Comparison of ENCODE assay signal across 22 cellular contexts in the genomic region with DNA sequence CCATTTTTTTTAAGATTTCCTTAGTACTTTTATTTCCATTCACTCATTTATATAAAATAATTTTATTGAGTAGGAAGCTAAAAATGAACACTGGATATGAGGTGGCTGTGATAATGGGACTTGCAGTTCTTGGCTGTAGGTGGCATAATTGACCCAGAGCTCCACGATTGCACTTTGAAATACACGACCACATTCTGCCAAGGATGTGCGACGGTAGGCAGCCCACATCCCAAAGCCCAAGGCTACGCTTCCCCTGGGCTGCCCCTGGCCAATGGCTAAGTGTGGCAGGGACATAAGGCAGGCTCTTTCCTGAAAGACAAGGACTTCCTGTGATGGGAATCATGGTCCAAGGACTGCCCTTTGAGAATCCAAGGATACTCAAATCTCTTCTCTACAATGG. TPM values are rescaled to one million over a fixed set of nuclear protein-coding genes. Genes with fewer than 3 reads are reported as not detected.
DNase-seq lines count a peak whose midpoint lies in the region; ATAC-seq and TF ChIP-seq lines count a peak whose summit lies in the region.
"Had no signal": no experiment of that assay in that cellular context is flagged by ENCODE, and none has a peak within 500 bp of the region (broad histone marks: within the 10 kb centered on the region; RNA-seq: fewer than 3 reads in every experiment).

No MANE protein-coding gene starts in this region.

- H3F3A ChIP-seq in OCI-LY1 (ENCODE audit: insufficient read depth, low read length) = no peaks in the 10 kb centered on the region

- no peak overlapping the region for H3K4me2 ChIP-seq in OCI-LY1 (ENCODE audit: low read length)

- no peaks in the 10 kb centered on the region for H4K20me1 ChIP-seq in OCI-LY1 (ENCODE audit: insufficient read depth, low read length)

- no peaks in the 10 kb centered on the region for H3K79me2 ChIP-seq in OCI-LY1 (ENCODE audit: insufficient read depth, low read length)

- no peaks in the 10 kb centered on the region for H3K9me3 ChIP-seq in heart left ventricle
- no peaks in the 10 kb centered on the region for H3K9me3 ChIP-seq in OCI-LY1 (ENCODE audit: low read length)
- no peaks in the 10 kb centered on the region for H3K9me3 ChIP-seq in upper lobe of right lung
- H3K9me3 ChIP-seq: Peyer's patch, tibial nerve had no signal

- H3K27me3 ChIP-seq in heart left ventricle (no peaks in the 10 kb centered on the region), OCI-LY1 (ENCODE audit: insufficient read depth, low read length) (peaks cover 9% of the 10 kb centered on the region), upper lobe of right lung (no peaks in the 10 kb centered on the region)
- H3K27me3 ChIP-seq: Peyer's patch, tibial nerve had no signal

- no peaks in the 10 kb centered on the region for H3K36me3 ChIP-seq in heart left ventricle
- no peaks in the 10 kb centered on the region for H3K36me3 ChIP-seq in OCI-LY1 (ENCODE audit: insufficient read depth, low read length)
- no peaks in the 10 kb centered on the region for H3K36me3 ChIP-seq in upper lobe of right lung
- H3K36me3 ChIP-seq: Peyer's patch, tibial nerve had no signal

- 20 to 36% (median 32%) methylated on average over 5 of the region's 5 CpGs for WGBS in heart left ventricle, 4 donors

- no peak overlapping the region for H2AFZ ChIP-seq in OCI-LY1 (ENCODE audit: low read length)

- no peak overlapping the region for H3K4me3 ChIP-seq in heart left ventricle
- no peak overlapping the region for H3K4me3 ChIP-seq in OCI-LY1 (ENCODE audit: low read depth, low read length, poor library complexity, severe bottlenecking)
- H3K4me3 ChIP-seq in fibroblast of the aortic adventitia (ENCODE audit: low read depth, low read length) = no peak overlapping the region
- H3K4me3 ChIP-seq in upper lobe of right lung = no peak overlapping the region
- H3K4me3 ChIP-seq: Peyer's patch, tibial nerve had no signal

- H3K4me1 ChIP-seq in heart left ventricle (no peaks in the 10 kb centered on the region), OCI-LY1 (ENCODE audit: insufficient read depth, low read length, severe bottlenecking) (no peaks in the 10 kb centered on the region), upper lobe of right lung (no peaks in the 10 kb centered on the region)
- H3K4me1 ChIP-seq: Peyer's patch, tibial nerve had no signal

- no peak overlapping the region for H3K9ac ChIP-seq in OCI-LY1 (ENCODE audit: low read length)

- DNase-seq in heart left ventricle (no peak), Right ventricle myocardium inferior (ENCODE audit: missing footprints) (no peak), fibroblast of the aortic adventitia (ENCODE audit: low read depth) (peak; percentile 12), upper lobe of right lung (no peak), activated gamma-delta T cell treated with Interleukin-2 at 50 U/mL for 16 hours (no peak), NCI-H146 (lab: John Stamatoyannopoulos, UW) (no peak)
- DNase-seq: activated CD4-positive, alpha-beta T cell treated with anti-CD3 and anti-CD28 coated beads, Interleukin-2, amount 50 U/mL, for 48 hours; activated T-cell treated with anti-CD3 and anti-CD28 coated beads, Interleukin-2, amount 50 U/mL, for 4 hours; cortex of kidney; glutamatergic neuron; mammary epithelial cell; natural killer cell; NCI-H187 treated with DMSO at 0.1 percent for 48 hours; NCI-H446 treated with DMSO at 0.1 percent for 48 hours; Peyer's patch; stimulated activated CD4-positive, alpha-beta T cell treated with anti-CD3 and anti-CD28 coated beads, Interleukin-12 subunit alpha, Interleukin-12 subunit beta, amount 100 ng/mL, for 4 hours had no signal

- no peak overlapping the region for H3K27ac ChIP-seq in heart left ventricle
- H3K27ac ChIP-seq in OCI-LY1 (ENCODE audit: low read depth, low read length, poor library complexity, severe bottlenecking) = no peak overlapping the region
- no peak overlapping the region for H3K27ac ChIP-seq in upper lobe of right lung
- H3K27ac ChIP-seq: epithelial cell of prostate, Peyer's patch, tibial nerve had no signal

- no peak for TF ChIP-seq POLR2A in heart left ventricle (IDR thresholded peaks at IDR 0.05)

- H3K9me2 ChIP-seq in OCI-LY1 (ENCODE audit: low read depth, low read length) = no peaks in the 10 kb centered on the region

- intact Hi-C loops in heart left ventricle (cut with DNase I) (loop anchor here in 4 of 10 donors (10.0 kb wide), 3 partner anchors 118 to 412 kb away; no protein-coding TSS in a partner anchor), Right ventricle myocardium inferior (cut with DNase I) (loop anchor here (5.0 kb wide), 1 partner anchor 410 kb away; no protein-coding TSS in a partner anchor), upper lobe of right lung (cut with DNase I) (no loop called here)

- TF ChIP-seq CTCF in heart left ventricle (IDR thresholded peaks at IDR 0.05) = peak in 8 of 12 donors; percentile 8 to 44 (median 21)
- TF ChIP-seq CTCF in OCI-LY1 (IDR thresholded peaks at IDR 0.05; ENCODE audit: low read length) = peak; percentile 19; the same call in 1 of the 2 replicates
- no peak for TF ChIP-seq CTCF in fibroblast of the aortic adventitia (IDR thresholded peaks at IDR 0.05; ENCODE audit: insufficient read depth, low read length)
- TF ChIP-seq CTCF in upper lobe of right lung (IDR thresholded peaks at IDR 0.05) = peak; percentile 17

- ATAC-seq in heart left ventricle = peak in 2 of 4 donors; percentile 33 to 47
- no peak for ATAC-seq in Right ventricle myocardium inferior
- ATAC-seq in upper lobe of right lung = no peak
- ATAC-seq in HG03175 (IDR thresholded peaks at IDR 0.05; ENCODE audit: unreplicated experiment) = no peak
- ATAC-seq: activated naive CD4-positive, alpha-beta T cell treated with anti-CD3 and anti-CD28 coated beads, Interleukin-2, amount 50 U/mL, for 72 hours; activated T-cell treated with anti-CD3 and anti-CD28 coated beads, Interleukin-2, amount 50 U/mL, for 4 hours; stimulated activated effector memory CD8-positive, alpha-beta T cell treated with anti-CD3 and anti-CD28 coated beads, Interleukin-12 subunit alpha, Interleukin-12 subunit beta, amount 100 ng/mL, for 72 hours had no signal

RNA-seq across cellular contexts. Expression of a gene that starts 43.7 kb away (rescaled TPM):
- total RNA-seq in heart left ventricle = under 1 TPM in 3 of 9 donors, not detected in 6; 0.43 to 0.85 (median 0.48) TPM
- polyA plus RNA-seq in heart left ventricle = under 1 TPM in 1 of 2 donors, not detected in 1; 0.26 TPM
- total RNA-seq in Right ventricle myocardium inferior = not detected
- 2.6 and 10.9 TPM in 2 replicates for total RNA-seq in fibroblast of the aortic adventitia (ENCODE audit: low replicate concordance)
- total RNA-seq in upper lobe of right lung = 21.0 TPM
- total RNA-seq: tibial nerve had no signal
